Comparison of ENCODE assay signal across 1 cellular context in the genomic region with DNA sequence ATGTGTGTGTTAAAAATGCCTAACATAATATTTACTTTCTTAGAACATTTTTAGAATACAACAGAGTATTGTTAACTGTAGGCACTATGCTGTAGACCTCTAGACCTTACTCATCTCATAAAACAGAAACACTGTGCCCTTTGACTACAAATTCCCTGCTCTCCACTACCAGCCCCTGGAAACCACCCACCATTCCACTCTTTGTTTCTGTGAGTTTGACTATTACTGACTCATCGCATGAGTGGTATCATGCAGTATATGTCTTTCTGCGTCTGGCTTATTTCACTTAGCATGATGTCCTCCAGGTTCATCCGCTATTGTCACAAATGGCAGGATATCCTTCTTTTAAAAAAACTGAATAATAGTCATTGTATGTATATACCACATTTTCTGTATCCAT.
TF ChIP-seq lines count a peak whose summit lies in the region.

No MANE protein-coding gene starts in this region.

TF ChIP-seq in IMR-90, 13 proteins besides CTCF, POLR2A, EP300 and RAD21:
- TF ChIP-seq FOS (IDR thresholded peaks at IDR 0.05; ENCODE audit: low read depth, low read length) (0 out of 2 replicates have a peak, but pooled peaks have one; percentile 24), RFX5 (IDR thresholded peaks at IDR 0.05; ENCODE audit: low read depth, low read length) (no peak)
